ENCODE assay signal across 8 cellular contexts in genomic region chr2:27380626-27381556, GRCh38. TPM values are rescaled to one million over a fixed set of nuclear protein-coding genes. Genes with fewer than 3 reads are reported as not detected.
DNase-seq lines count a peak whose midpoint lies in the region; ATAC-seq, FAIRE-seq and TF ChIP-seq lines count a peak whose summit lies in the region.

ZNF513 (minus strand) TSS chr2:27380734; CDS start chr2:27380526, 208 bp downstream.

- no peaks in the 10 kb centered on the region for H3K27me3 Mint-ChIP-seq in central memory CD8-positive, alpha-beta T cell

- H3K4me3 ChIP-seq in A673 (ENCODE audit: low read depth, low read length, poor library complexity, severe bottlenecking) (peak within 1 kb of the TSS; percentile 74), keratinocyte (ENCODE audit: control insufficient read depth in 2 of 3, extremely low read depth in 1 of 3, insufficient read depth in 2 of 3, low read depth in 1 of 3, low read length in 3 of 3) (peak within 1 kb of the TSS; percentile 75 to 94 (median 94))

- peak within 1 kb of the TSS; percentile 91 for H3K9ac ChIP-seq in keratinocyte (ENCODE audit: control insufficient read depth, extremely low read depth, insufficient read depth, low read length)

- dilution Hi-C loops in keratinocyte (cut with MboI; ENCODE audit: extremely low pct_ligation_motif_present, low sequenced_read_pairs): no loop called here

- peaks cover 15% of the 10 kb centered on the region for H3K4me1 ChIP-seq in A673 (ENCODE audit: insufficient read depth, low read length, poor library complexity, severe bottlenecking)
- peaks cover 22% of the 10 kb centered on the region for H3K4me1 ChIP-seq in keratinocyte (ENCODE audit: control insufficient read depth, extremely low read depth, insufficient read depth, low read length)

- H3K9me3 ChIP-seq in A673 (ENCODE audit: low read depth, low read length, poor library complexity, severe bottlenecking) (no peaks in the 10 kb centered on the region), keratinocyte (ENCODE audit: control insufficient read depth, low read depth, low read length) (no peaks in the 10 kb centered on the region)

- H3K4me3 Mint-ChIP-seq in central memory CD8-positive, alpha-beta T cell: peak within 1 kb of the TSS; percentile 84

- H3K27ac Mint-ChIP-seq in central memory CD8-positive, alpha-beta T cell (ENCODE audit: low read depth): peak within 1 kb of the TSS; percentile 92

- H3K79me2 ChIP-seq in keratinocyte (ENCODE audit: control insufficient read depth, insufficient read depth, low read length): peaks cover 29% of the 10 kb centered on the region

- TF ChIP-seq CTCF in A673 (conservative IDR thresholded peaks at IDR 0.05; ENCODE audit: low read depth, low read length): no peak
- TF ChIP-seq CTCF in keratinocyte (optimal IDR thresholded peaks at IDR 0.05 in 1 of 3, IDR thresholded peaks at IDR 0.05 in 1 of 3, conservative IDR thresholded peaks at IDR 0.05 in 1 of 3; ENCODE audit: extremely low read depth in 1 of 3, insufficient read depth in 2 of 3, low read length in 3 of 3): no peak

- H3K27me3 ChIP-seq in A673 (replicated peaks; ENCODE audit: insufficient read depth, low read depth, low read length, poor library complexity) (no peaks in the 10 kb centered on the region), keratinocyte (ENCODE audit: control insufficient read depth, extremely low read depth, insufficient read depth, low read length) (no peaks in the 10 kb centered on the region)

- peaks cover 41% of the 10 kb centered on the region for H3K4me1 Mint-ChIP-seq in central memory CD8-positive, alpha-beta T cell

- H3K36me3 Mint-ChIP-seq in central memory CD8-positive, alpha-beta T cell (ENCODE audit: insufficient read depth): peaks cover 41% of the 10 kb centered on the region

- H3K27ac ChIP-seq in A673 (ENCODE audit: low read depth, low read length, poor library complexity, severe bottlenecking): peak within 1 kb of the TSS; percentile 89
- peak within 1 kb of the TSS; percentile 86 for H3K27ac ChIP-seq in keratinocyte (ENCODE audit: control insufficient read depth, insufficient read depth, low read length)

- H3K9me3 Mint-ChIP-seq in central memory CD8-positive, alpha-beta T cell: no peaks in the 10 kb centered on the region

- CTCF ChIA-PET in A673 (lab: Charles Lee): interaction anchor here (1.5 kb wide), 1 partner anchor 302 kb away, joined by 4 read pairs; no protein-coding TSS in a partner anchor

- H3K9me1 ChIP-seq in keratinocyte (ENCODE audit: control insufficient read depth, extremely low read depth, insufficient read depth, low read length): no peaks in the 10 kb centered on the region

- no TSS peak for BruUV-seq in A673 (replicated peaks; lab: Mats Ljungman, UMichigan)

- peak within 1 kb of the TSS; percentile 58 for H2AFZ ChIP-seq in keratinocyte (ENCODE audit: control insufficient read depth, low read length)

- peaks cover 3% of the 10 kb centered on the region for H4K20me1 ChIP-seq in keratinocyte (ENCODE audit: control insufficient read depth, extremely low read depth, insufficient read depth, low read length)

- H3K36me3 ChIP-seq in A673 (ENCODE audit: insufficient read depth, low read length, poor library complexity, severe bottlenecking): peaks cover 75% of the 10 kb centered on the region
- peaks cover 42 to 50% of the 10 kb centered on the region in 2 experiments for H3K36me3 ChIP-seq in keratinocyte (ENCODE audit: control insufficient read depth in 2 of 2, extremely low read depth in 1 of 2, insufficient read depth in 2 of 2, low read length in 2 of 2)

- peak; percentile 59 for FAIRE-seq in keratinocyte (lab: Jason Lieb, UNC)

- peak within 1 kb of the TSS; percentile 88 for H3K4me2 ChIP-seq in keratinocyte (ENCODE audit: control insufficient read depth, extremely low read depth, insufficient read depth, low read depth, low read length)

- ATAC-seq in GM18868 (IDR thresholded peaks at IDR 0.05; ENCODE audit: unreplicated experiment) (peak; percentile 84), HG03108 (IDR thresholded peaks at IDR 0.05; ENCODE audit: unreplicated experiment) (peak; percentile 80)
- peak; percentile 93 for ATAC-seq in central memory CD8-positive, alpha-beta T cell (replicated peaks; ENCODE audit: extremely low read depth, poor library complexity, severe bottlenecking)

- intact Hi-C loops in A673 (cut with micrococcal nuclease; ENCODE audit: unreplicated experiment): no loop called here

- POLR2A ChIA-PET in A673 (lab: Charles Lee; ENCODE audit: low non-redundant PET): interaction anchor here (0.6 kb wide), 2 partner anchors 78 to 1032 kb away, joined by 5 to 6 read pairs; no protein-coding TSS in a partner anchor

- DNase-seq in A673 (ENCODE audit: low spot score) (peak; percentile 98), NCI-H345 (lab: John Stamatoyannopoulos, UW) (peak; percentile 98), keratinocyte (ENCODE audit: low read depth, low spot score) (peak; percentile 74)
- peak; percentile 77 for DNase-seq in activated CD4-positive, CD25-positive, alpha-beta regulatory T cell treated with anti-CD3 and anti-CD28 coated beads, Interleukin-2, amount 50 U/mL, for 16 hours (ENCODE audit: low read depth, low spot score)
- peak; percentile 61 to 74 for DNase-seq in central memory CD8-positive, alpha-beta T cell (ENCODE audit: low spot score in 2 of 2)
- peak; percentile 76 to 87 (median 84) for DNase-seq in stimulated activated CD4-positive, alpha-beta T cell treated with anti-CD3 and anti-CD28 coated beads, Interleukin-12 subunit alpha, Interleukin-12 subunit beta, amount 100 ng/mL, for 48 hours (ENCODE audit: low read depth in 2 of 3, low spot score in 1 of 3)

RNA-seq across cellular contexts. Expression of gene ZNF513, which starts in this region (rescaled TPM):
- total RNA-seq in A673 (2021): 21.3 and 22.3 TPM in 2 replicates
- 8.8 to 14.3 TPM (median 8.9 TPM) in 3 replicates for polyA plus RNA-seq in keratinocyte
- polyA plus RNA-seq in keratinocyte (2011; ENCODE audit: low read depth): 4.3 TPM
- polyA plus RNA-seq in keratinocyte (2011; cell fraction: cytosol; rRNA removed): 3.5 and 8.7 TPM in 2 replicates
- 24.3 and 30.8 TPM in 2 replicates for polyA plus RNA-seq in keratinocyte (2011; cell fraction: nucleus; rRNA removed)
- 8.9 and 9.5 TPM in 2 replicates for polyA plus RNA-seq in keratinocyte (2012; ENCODE audit: low replicate concordance)
- polyA minus RNA-seq in keratinocyte: 3.8 to 11.4 TPM (median 4.2 TPM) in 3 replicates
- polyA minus RNA-seq in keratinocyte (2011; cell fraction: cytosol; rRNA and poly(A)+ RNA removed): 12.9 TPM
- polyA minus RNA-seq in keratinocyte (2011; cell fraction: nucleus; rRNA and poly(A)+ RNA removed): 5.7 and 6.2 TPM in 2 replicates

Comparison
In these comparisons a context has a peak if more than half of its experiments do, and no peak if none do; other contexts are left out.
1. Peak in every context shown above with its lines: DNase-seq, ATAC-seq, H3K4me3 ChIP-seq and H3K27ac ChIP-seq.